In genomic region chr9:69176446-69177135, GRCh38 we compare ENCODE assay signal across 20 cellular contexts. TPM values are rescaled to one million over a fixed set of nuclear protein-coding genes. Genes with fewer than 3 reads are reported as not detected.
DNase-seq lines count a peak whose midpoint lies in the region; ATAC-seq, FAIRE-seq and TF ChIP-seq lines count a peak whose summit lies in the region.
"Had no signal": no experiment of that assay in that cellular context is flagged by ENCODE, and none has a peak within 500 bp of the region (broad histone marks: within the 10 kb centered on the region; RNA-seq: fewer than 3 reads in every experiment).

No MANE protein-coding gene starts in this region.

- no peak overlapping the region for H3K4ac ChIP-seq in mesenchymal stem cell (ENCODE audit: low read depth in 1 of 2, low read length in 2 of 2)

- H3K9me3 ChIP-seq in mesenchymal stem cell (ENCODE audit: control insufficient read depth, low read length) = no peaks in the 10 kb centered on the region
- H3K9me3 ChIP-seq: heart right ventricle had no signal

- H2AK5ac ChIP-seq in mesenchymal stem cell (ENCODE audit: low read length, severe bottlenecking) = peak overlapping the region; percentile 15

- H3K18ac ChIP-seq in mesenchymal stem cell (ENCODE audit: low read depth in 1 of 2, low read length in 2 of 2) = no peak overlapping the region

- TF ChIP-seq CTCF in GM06990 (IDR thresholded peaks at IDR 0.05; ENCODE audit: insufficient read depth, low read length, poor library complexity, severe bottlenecking) (no peak), bronchial epithelial cell (IDR thresholded peaks at IDR 0.05; ENCODE audit: insufficient read depth, low read length, severe bottlenecking) (no peak)

- no peak overlapping the region for H3K27ac ChIP-seq in mesenchymal stem cell (ENCODE audit: low read length, poor library complexity, severe bottlenecking)
- H3K27ac ChIP-seq: cardiac muscle cell had no signal

- H3K36me3 ChIP-seq in GM06990 (ENCODE audit: control insufficient read depth, insufficient read depth, low read length) = no peaks in the 10 kb centered on the region
- H3K36me3 ChIP-seq in bronchial epithelial cell (ENCODE audit: control insufficient read depth, insufficient read depth, low read length) = no peaks in the 10 kb centered on the region
- H3K36me3 ChIP-seq in mesenchymal stem cell (ENCODE audit: control insufficient read depth in 1 of 2, insufficient read depth in 2 of 2, low read depth in 1 of 2, low read length in 2 of 2) = no peaks in the 10 kb centered on the region
- H3K36me3 ChIP-seq: cardiac muscle cell, heart right ventricle had no signal

- H2BK15ac ChIP-seq in mesenchymal stem cell (ENCODE audit: low read depth, poor library complexity, severe bottlenecking) = no peak overlapping the region

- H4K8ac ChIP-seq in mesenchymal stem cell (ENCODE audit: low read length) = no peak overlapping the region

- H2BK5ac ChIP-seq in mesenchymal stem cell (ENCODE audit: low read depth, low read length, poor library complexity, severe bottlenecking) = no peak overlapping the region

- no peak overlapping the region for H2AFZ ChIP-seq in mesenchymal stem cell (ENCODE audit: low read depth, low read length)

- no peak overlapping the region for H4K91ac ChIP-seq in mesenchymal stem cell (ENCODE audit: low read length)

- peaks cover 11% of the 10 kb centered on the region for H3K4me1 ChIP-seq in mesenchymal stem cell (ENCODE audit: control insufficient read depth, insufficient read depth, low read depth, low read length)

- H2BK120ac ChIP-seq in mesenchymal stem cell (ENCODE audit: low read depth, low read length) = peak overlapping the region; percentile 6

- ATAC-seq in HG03095 (IDR thresholded peaks at IDR 0.05; ENCODE audit: unreplicated experiment) (no peak), HG02610 (IDR thresholded peaks at IDR 0.05; ENCODE audit: unreplicated experiment) (no peak)
- ATAC-seq: heart right ventricle; left lobe of liver; natural killer cell treated with Interleukin-12 subunit alpha and Interleukin-12 subunit beta and Interleukin-15 and Interleukin-18, amount 100 ng/mL, for 72 hours had no signal

- no peaks in the 10 kb centered on the region for H3K27me3 ChIP-seq in GM06990 (replicated peaks; ENCODE audit: control insufficient read depth, insufficient read depth, low read length)
- H3K27me3 ChIP-seq in bronchial epithelial cell (ENCODE audit: control insufficient read depth, insufficient read depth, low read length) = no peaks in the 10 kb centered on the region
- H3K27me3 ChIP-seq in mesenchymal stem cell (ENCODE audit: control insufficient read depth in 1 of 2, insufficient read depth in 1 of 2, low read length in 2 of 2) = no peaks in the 10 kb centered on the region
- H3K27me3 ChIP-seq: cardiac muscle cell, heart right ventricle had no signal

- no peak for FAIRE-seq in bronchial epithelial cell (lab: Jason Lieb, UNC)

- DNase-seq in GM06990 (ENCODE audit: extremely low read depth, insufficient read length) (peak; percentile 37), LoVo (ENCODE audit: low spot score) (peak; percentile 20), bronchial epithelial cell (ENCODE audit: low read depth) (peak; percentile 50), mesenchymal stem cell (no peak), G401 (ENCODE audit: low spot score) (no peak)
- DNase-seq in stimulated activated CD4-positive, alpha-beta T cell treated with anti-CD3 and anti-CD28 coated beads, Interleukin-2, amount 100 ng/mL, for 48 hours = no peak
- DNase-seq: activated CD4-positive, alpha-beta T cell treated with anti-CD3 and anti-CD28 coated beads, Interleukin-2, amount 10 ng/mL, durations not matched to agents 7 days and 5 days; activated effector memory CD4-positive, alpha-beta T cell treated with anti-CD3 and anti-CD28 coated beads, Interleukin-2, amount 50 U/mL, for 16 hours; AML-193; effector memory CD4-positive, alpha-beta T cell; heart right ventricle; MV-4-11; NCI-H2171 treated with DMSO at 0.1 percent for 48 hours; stimulated activated CD4-positive, alpha-beta T cell treated with anti-CD3 and anti-CD28 coated beads, Interleukin-4, amount 100 ng/mL, for 1 hour; stimulated activated naive CD4-positive, alpha-beta T cell had no signal

- no peak overlapping the region for H3K4me2 ChIP-seq in mesenchymal stem cell (ENCODE audit: low read length, poor library complexity, severe bottlenecking)

- H3K14ac ChIP-seq in mesenchymal stem cell (ENCODE audit: low read length in 2 of 2) = no peak overlapping the region

- in situ Hi-C loops in G401 (cut with HindIII; ENCODE audit: low sequenced_read_pairs) = no loop called here

- no peak overlapping the region for H2BK12ac ChIP-seq in mesenchymal stem cell (ENCODE audit: low read length in 2 of 2)

- H3K79me1 ChIP-seq in mesenchymal stem cell (replicated peaks; ENCODE audit: low read length, poor library complexity, severe bottlenecking) = peaks cover 14% of the 10 kb centered on the region

- WGBS in mesenchymal stem cell = 83% methylated on average over 6 of the region's 9 CpGs

- H3K9ac ChIP-seq in mesenchymal stem cell (ENCODE audit: low read length) = no peak overlapping the region

- peak overlapping the region; percentile 96 for H3K4me3 ChIP-seq in GM06990 (replicated peaks; ENCODE audit: low read depth, low read length)
- no peak overlapping the region for H3K4me3 ChIP-seq in bronchial epithelial cell (ENCODE audit: low read depth, low read length)
- no peak overlapping the region for H3K4me3 ChIP-seq in mesenchymal stem cell (ENCODE audit: insufficient read depth in 1 of 2, low read depth in 1 of 2, low read length in 2 of 2)

- no peak overlapping the region for H3K23ac ChIP-seq in mesenchymal stem cell (ENCODE audit: low read length in 2 of 2)

RNA-seq across cellular contexts. Expression of gene TJP2, which starts 2.5 kb away (rescaled TPM):
- 80.3 and 85.6 TPM in 2 replicates for total RNA-seq in bronchial epithelial cell
- polyA plus RNA-seq in mesenchymal stem cell (2013, experiment 1 of 2) = 14.6 TPM
- 13.8 TPM for polyA plus RNA-seq in mesenchymal stem cell (2013, experiment 2 of 2)
- 1.7 and 5.1 TPM in 2 replicates for total RNA-seq in G401 (2014; rRNA removed; shearing (Covaris generic))

Comparison
In these comparisons a context has a peak if more than half of its experiments do, and no peak if none do; other contexts are left out.
1. DNase-seq: peak in GM06990 (single experiment), LoVo (single experiment) and bronchial epithelial cell (single experiment); none in mesenchymal stem cell (single experiment), stimulated activated CD4-positive, alpha-beta T cell treated with anti-CD3 and anti-CD28 coated beads, Interleukin-2, amount 100 ng/mL, for 48 hours (0 of 2) and G401 (single experiment).
2. RNA of gene TJP2, which starts 2.5 kb away (total RNA-seq): 80.3 to 85.6 TPM in bronchial epithelial cell; 1.7 to 5.1 TPM in G401; every median in the first group is over 10 times any median in the second.